In genomic region chr17:83071966-83072562, GRCh38 we compare ENCODE assay signal across 16 cellular contexts. TPM values are rescaled to one million over a fixed set of nuclear protein-coding genes. Genes with fewer than 3 reads are reported as not detected.
DNase-seq lines count a peak whose midpoint lies in the region; ATAC-seq, FAIRE-seq and TF ChIP-seq lines count a peak whose summit lies in the region.
"Had no signal": no experiment of that assay in that cellular context is flagged by ENCODE, and none has a peak within 500 bp of the region (broad histone marks: within the 10 kb centered on the region; RNA-seq: fewer than 3 reads in every experiment).

No MANE protein-coding gene starts in this region.

- peaks cover 2% of the 10 kb centered on the region for H3K27me3 Mint-ChIP-seq in CD4-positive, alpha-beta T cell
- H3K27me3 Mint-ChIP-seq in T-helper 2 cell treated with Interferon-gamma antibody and Interleukin-4, amounts not matched to agents 5 μg/mL and 100 μg/mL, for 36 hours (ENCODE audit: low read depth): peaks cover 4% of the 10 kb centered on the region

- WGBS in HepG2 (ENCODE audit: low lambda C conversion rate): 33% methylated on average over 8 of the region's 10 CpGs

- no peak for DNase-seq in CD4-positive, alpha-beta T cell
- DNase-seq in Kasumi-1 (lab: John Stamatoyannopoulos, UW) (peak; percentile 85), HepG2 (ENCODE audit: low spot score) (no peak), NCI-H1694 treated with DMSO at 0.1 percent for 48 hours (lab: John Stamatoyannopoulos, UW) (no peak), MG63 (no peak), NCI-H345 (lab: John Stamatoyannopoulos, UW) (no peak)
- DNase-seq in T-helper 2 cell treated with Interferon-gamma antibody and Interleukin-4, amounts not matched to agents 5 μg/mL and 100 μg/mL, for 36 hours (ENCODE audit: low spot score): no peak
- DNase-seq: activated CD4-positive, alpha-beta T cell treated with anti-CD3 and anti-CD28 coated beads for 48 hours; COR-L47; NCI-H1048; NK-92 treated with Interleukin-12 subunit alpha and Interleukin-12 subunit beta, amount 100 ng/mL, for 24 hours; stimulated activated CD4-positive, alpha-beta T cell treated with anti-CD3 and anti-CD28 coated beads, Interleukin-2, amount 100 ng/mL, for 24 hours had no signal

- no peaks in the 10 kb centered on the region for H3K4me1 ChIP-seq in HepG2 (ENCODE audit: insufficient read depth, low read length)
- H3K4me1 ChIP-seq: right atrium auricular region had no signal

- H4K20me1 ChIP-seq in HepG2 (ENCODE audit: insufficient read depth, low read length): peaks cover 5% of the 10 kb centered on the region; the same call in 1 of the 2 replicates

- in situ Hi-C loops in HepG2 (cut with HindIII; ENCODE audit: extremely low pct_ligation_motif_present, low pct_unique_long_range_greater_than_20kb): no loop called here

- POLR2A ChIA-PET in CD4-positive, alpha-beta T cell (lab: Charles Lee): no interaction called here
- POLR2A ChIA-PET in HepG2 (lab: Yijun Ruan, JAX): no interaction called here

- CTCF ChIA-PET in CD4-positive, alpha-beta T cell (lab: Charles Lee): no interaction called here
- CTCF ChIA-PET in HepG2 (lab: Yijun Ruan, JAX; ENCODE audit: low intra/inter-chr PET ratio, low total read pairs): no interaction called here

- H3K4me2 ChIP-seq in HepG2 (ENCODE audit: low read depth, low read length): no peak overlapping the region

- FAIRE-seq in HepG2 (lab: Jason Lieb, UNC): no peak
- FAIRE-seq: bronchial epithelial cell had no signal

- H3K4me1 Mint-ChIP-seq in CD4-positive, alpha-beta T cell (ENCODE audit: low read depth): peaks cover 29% of the 10 kb centered on the region
- peaks cover 26% of the 10 kb centered on the region for H3K4me1 Mint-ChIP-seq in T-helper 2 cell treated with Interferon-gamma antibody and Interleukin-4, amounts not matched to agents 5 μg/mL and 100 μg/mL, for 36 hours (ENCODE audit: low read depth)

- H3K9me3 ChIP-seq in CD4-positive, alpha-beta T cell (ENCODE audit: control insufficient read depth, low read length): no peaks in the 10 kb centered on the region
- H3K9me3 ChIP-seq in HepG2 (ENCODE audit: low read length): no peaks in the 10 kb centered on the region
- H3K9me3 ChIP-seq in MG63: no peaks in the 10 kb centered on the region
- H3K9me3 ChIP-seq: right atrium auricular region had no signal

- H3K27me3 ChIP-seq in CD4-positive, alpha-beta T cell (ENCODE audit: control insufficient read depth, insufficient read depth, low read length): no peaks in the 10 kb centered on the region
- H3K27me3 ChIP-seq in HepG2 (ENCODE audit: control insufficient read depth in 1 of 2, insufficient read depth in 2 of 2, low read length in 2 of 2) (peaks cover 44 to 90% of the 10 kb centered on the region in 2 experiments), MG63 (no peaks in the 10 kb centered on the region)
- H3K27me3 ChIP-seq: right atrium auricular region had no signal

- TF ChIP-seq EP300 in HepG2 (IDR thresholded peaks at IDR 0.05; ENCODE audit: low read depth in 2 of 2, low read length in 2 of 2) (no peak), HepG2 (CRISPR knock-in tag; IDR thresholded peaks at IDR 0.05; ENCODE audit: borderline replicate concordance) (no peak)

- peak overlapping the region; percentile 59 for H3K4me3 Mint-ChIP-seq in CD4-positive, alpha-beta T cell
- H3K4me3 Mint-ChIP-seq in T-helper 2 cell treated with Interferon-gamma antibody and Interleukin-4, amounts not matched to agents 5 μg/mL and 100 μg/mL, for 36 hours: peak overlapping the region; percentile 58
- H3K4me3 Mint-ChIP-seq: activated T-helper 1 cell treated with anti-CD3 and anti-CD28 coated beads, Interleukin-12 subunit alpha, Interleukin-12 subunit beta, Interleukin-2, Interleukin-4 antibody, amounts not matched to agents 30 ng/mL and 10 ng/mL and 1 ng/mL, durations not matched to agents 14 hours and 24 hours and 36 hours had no signal

- intact Hi-C loops in CD4-positive, alpha-beta T cell (cut with DNase I, micrococcal nuclease): no loop called here
- intact Hi-C loops in HepG2 (cut with micrococcal nuclease; ENCODE audit: unreplicated experiment): no loop called here

- no peak overlapping the region for H3K27ac ChIP-seq in CD4-positive, alpha-beta T cell (ENCODE audit: low read depth, low read length)
- no peak overlapping the region for H3K27ac ChIP-seq in HepG2 (ENCODE audit: extremely low read length, insufficient read depth, low read length)
- H3K27ac ChIP-seq: right atrium auricular region had no signal

- TF ChIP-seq POLR2A in HepG2 (IDR thresholded peaks at IDR 0.05; ENCODE audit: insufficient read depth in 1 of 2, low read depth in 2 of 2, low read length in 2 of 2): no peak

- H3K79me2 ChIP-seq in HepG2 (ENCODE audit: insufficient read depth, low read length): no peaks in the 10 kb centered on the region

- H3K36me3 ChIP-seq in HepG2 (replicated peaks in 1 of 2; ENCODE audit: control insufficient read depth in 1 of 2, insufficient read depth in 2 of 2, low read length in 2 of 2) (no peaks in the 10 kb centered on the region), MG63 (no peaks in the 10 kb centered on the region)
- H3K36me3 ChIP-seq: right atrium auricular region had no signal

- no peak overlapping the region for H3K9ac ChIP-seq in HepG2 (ENCODE audit: insufficient read depth, low read depth, low read length)

- no TSS peak for BruUV-seq in HepG2 (replicated peaks; lab: Mats Ljungman, UMichigan)

- TF ChIP-seq RAD21 in HepG2 (CRISPR knock-in tag; IDR thresholded peaks at IDR 0.05): no peak

- H2AFZ ChIP-seq in HepG2 (ENCODE audit: low read length): no peak overlapping the region

- H3K9me3 Mint-ChIP-seq in CD4-positive, alpha-beta T cell: no peaks in the 10 kb centered on the region
- H3K9me3 Mint-ChIP-seq in T-helper 2 cell treated with Interferon-gamma antibody and Interleukin-4, amounts not matched to agents 5 μg/mL and 100 μg/mL, for 36 hours: no peaks in the 10 kb centered on the region
- H3K9me3 Mint-ChIP-seq: activated T-helper 1 cell treated with anti-CD3 and anti-CD28 coated beads, Interleukin-12 subunit alpha, Interleukin-12 subunit beta, Interleukin-2, Interleukin-4 antibody, amounts not matched to agents 30 ng/mL and 10 ng/mL and 1 ng/mL, durations not matched to agents 14 hours and 24 hours and 36 hours had no signal

- no peak for TF ChIP-seq CTCF in CD4-positive, alpha-beta T cell (IDR thresholded peaks at IDR 0.05)
- no peak for TF ChIP-seq CTCF in HepG2 (CRISPR knock-in tag; IDR thresholded peaks at IDR 0.05)

- H3K27ac Mint-ChIP-seq in CD4-positive, alpha-beta T cell: no peak overlapping the region
- H3K27ac Mint-ChIP-seq in T-helper 2 cell treated with Interferon-gamma antibody and Interleukin-4, amounts not matched to agents 5 μg/mL and 100 μg/mL, for 36 hours: peak overlapping the region; percentile 33
- H3K27ac Mint-ChIP-seq: activated T-helper 1 cell treated with anti-CD3 and anti-CD28 coated beads, Interleukin-12 subunit alpha, Interleukin-12 subunit beta, Interleukin-2, Interleukin-4 antibody, amounts not matched to agents 30 ng/mL and 10 ng/mL and 1 ng/mL, durations not matched to agents 14 hours and 24 hours and 36 hours had no signal

- H3K4me3 ChIP-seq in HepG2 (replicated peaks in 1 of 3; ENCODE audit: insufficient read depth in 1 of 3, low read depth in 2 of 3, low read length in 3 of 3) (no peak overlapping the region), MG63 (no peak overlapping the region)
- H3K4me3 ChIP-seq: right atrium auricular region had no signal

- ATAC-seq in CD4-positive, alpha-beta T cell (ENCODE audit: poor library complexity): peak; percentile 81
- ATAC-seq in HepG2: no peak
- ATAC-seq in GM18861 (IDR thresholded peaks at IDR 0.05; ENCODE audit: unreplicated experiment): no peak

- H3K36me3 Mint-ChIP-seq in CD4-positive, alpha-beta T cell (ENCODE audit: low read depth): no peaks in the 10 kb centered on the region
- no peaks in the 10 kb centered on the region for H3K36me3 Mint-ChIP-seq in T-helper 2 cell treated with Interferon-gamma antibody and Interleukin-4, amounts not matched to agents 5 μg/mL and 100 μg/mL, for 36 hours (ENCODE audit: low read depth)

TF ChIP-seq in HepG2, 621 proteins besides CTCF, POLR2A, EP300 and RAD21 (continues in another document):
- peak; percentile 18 for TF ChIP-seq ZFP36 (IDR thresholded peaks at IDR 0.05; ENCODE audit: borderline replicate concordance, low read depth, low read length, partially characterized antibody)

RNA-seq across cellular contexts. Expression of gene METRNL, which starts 7.3 kb away (rescaled TPM):
- 10 to 100 TPM; 24.5 to 26.9 TPM for total RNA-seq in CD4-positive, alpha-beta T cell
- total RNA-seq in HepG2 (2016; rRNA removed; fragmentation: Illumina TruSeq; extraction: Trizol): 0.66 and 1.2 TPM in 2 replicates
- 0.81 and 1.1 TPM in 2 replicates for total RNA-seq in HepG2 (2016; cell fraction: cytosol; rRNA removed; fragmentation: Illumina TruSeq; extraction: Trizol; ENCODE audit: low read depth)
- 0.56 and 1.0 TPM in 2 replicates for total RNA-seq in HepG2 (2016; cell fraction: insoluble cytoplasmic fraction; rRNA removed; fragmentation: Illumina TruSeq; extraction: Trizol)
- total RNA-seq in HepG2 (2016; cell fraction: membrane; rRNA removed; fragmentation: Illumina TruSeq; extraction: Trizol): 1.7 and 2.2 TPM in 2 replicates
- total RNA-seq in HepG2 (2016; cell fraction: nucleus; rRNA removed; fragmentation: Illumina TruSeq; extraction: Trizol): 0.31 TPM in 1 of 2 replicates, not detected in the other
- polyA plus RNA-seq in HepG2 (2011; rRNA removed): 0.84 and 1.4 TPM in 2 replicates
- 2.1 and 2.5 TPM in 2 replicates for polyA plus RNA-seq in HepG2 (2011; cell fraction: cytosol; rRNA removed)
- 1.2 and 1.8 TPM in 2 replicates for polyA plus RNA-seq in HepG2 (2011; cell fraction: nucleus; rRNA removed)
- polyA plus RNA-seq in HepG2 (2012): 0.23 and 0.79 TPM in 2 replicates
- 1.1 and 1.2 TPM in 2 replicates for polyA plus RNA-seq in HepG2 (2016; cell fraction: cytosol; fragmentation: Illumina TruSeq; extraction: Trizol; ENCODE audit: low read depth)
- 0.69 and 0.92 TPM in 2 replicates for polyA plus RNA-seq in HepG2 (2016; cell fraction: insoluble cytoplasmic fraction; fragmentation: Illumina TruSeq; extraction: Trizol; ENCODE audit: low read depth)
- 2.1 TPM in 2 replicates for polyA plus RNA-seq in HepG2 (2016; cell fraction: membrane; fragmentation: Illumina TruSeq; extraction: Trizol; ENCODE audit: low read depth)
- 1.2 and 1.3 TPM in 2 replicates for polyA plus RNA-seq in HepG2 (2016; cell fraction: nucleus; fragmentation: Illumina TruSeq; extraction: Trizol; ENCODE audit: insufficient read depth, low read depth)
- 2.5 and 12.3 TPM in 2 replicates for polyA minus RNA-seq in HepG2 (2011; rRNA and poly(A)+ RNA removed; ENCODE audit: low replicate concordance)
- polyA minus RNA-seq in HepG2 (2011; cell fraction: cytosol; rRNA and poly(A)+ RNA removed): 2.9 and 4.6 TPM in 2 replicates
- 0.87 and 1.4 TPM in 2 replicates for polyA minus RNA-seq in HepG2 (2011; cell fraction: nucleus; rRNA and poly(A)+ RNA removed)
- total RNA-seq in MG63 (2014; rRNA removed; shearing (Covaris generic); ENCODE audit: low replicate concordance): 191 and 238 TPM in 2 replicates

Comparison
In these comparisons a context has a peak if more than half of its experiments do, and no peak if none do; other contexts are left out.
1. DNase-seq: peak in Kasumi-1 (2 of 2); none in CD4-positive, alpha-beta T cell (0 of 10), T-helper 2 cell treated with Interferon-gamma antibody and Interleukin-4, amounts not matched to agents 5 μg/mL and 100 μg/mL, for 36 hours (single experiment), HepG2 (single experiment), NCI-H1694 treated with DMSO at 0.1 percent for 48 hours (single experiment), MG63 (single experiment) and NCI-H345 (single experiment).
2. RNA of gene METRNL, which starts 7.3 kb away (total RNA-seq): 191 to 238 TPM in MG63 and 24.5 to 26.9 TPM in CD4-positive, alpha-beta T cell; 0.31 to 2.2 TPM in HepG2; every median in the first group is over 4 times any median in the second.